ENCODE assay signal across 8 cellular contexts in the genomic region with DNA sequence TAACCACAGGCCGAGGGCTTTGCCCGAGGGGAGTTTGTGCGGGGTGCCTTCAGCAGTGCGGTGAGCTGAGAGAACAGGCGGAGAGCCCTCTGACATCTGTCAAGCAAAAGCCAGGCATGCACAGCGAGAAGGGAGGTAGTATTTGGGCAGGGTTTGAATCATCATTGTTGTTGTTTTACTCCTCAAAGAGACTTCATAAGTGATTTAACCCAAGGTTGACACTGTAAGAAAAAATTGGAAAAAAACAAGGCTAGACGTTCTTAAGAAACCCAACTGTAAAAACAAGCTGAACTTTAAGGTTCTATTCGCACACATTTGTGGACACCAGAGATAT. TPM values are rescaled to one million over a fixed set of nuclear protein-coding genes. Genes with fewer than 3 reads are reported as not detected.
A peak's percentile ranks its signal among the peaks of the same experiment; 100 is the strongest.
DNase-seq lines count a peak whose midpoint lies in the region; ATAC-seq, FAIRE-seq and TF ChIP-seq lines count a peak whose summit lies in the region.

No MANE protein-coding gene starts in this region.

- H3K27me3 ChIP-seq in endothelial cell of umbilical vein (ENCODE audit: control insufficient read depth in 2 of 2, insufficient read depth in 2 of 2, low read length in 2 of 2) (peaks cover 5 to 18% of the 10 kb centered on the region in 2 experiments), prostate gland (replicated peaks; ENCODE audit: insufficient read depth) (no peaks in the 10 kb centered on the region)

- H3K9ac ChIP-seq in ES-I3 (ENCODE audit: low read depth, low read length) (peak overlapping the region; percentile 79; the same call in 1 of the 2 replicates), endothelial cell of umbilical vein (replicated peaks; ENCODE audit: extremely low read depth, insufficient read depth, low read length) (no peak overlapping the region)

- no peak overlapping the region for H3K27ac ChIP-seq in endothelial cell of umbilical vein (ENCODE audit: insufficient read depth, low read depth, low read length)
- no peak overlapping the region for H3K27ac ChIP-seq in prostate gland

- ATAC-seq in GM18873 (IDR thresholded peaks at IDR 0.05; ENCODE audit: low FRiP score, unreplicated experiment), result no peak
- ATAC-seq in activated naive CD4-positive, alpha-beta T cell treated with anti-CD3 and anti-CD28 coated beads, Interleukin-2, amount 50 U/mL, for 72 hours, result no peak

- H3K4me1 ChIP-seq in ES-I3 (ENCODE audit: insufficient read depth, low read length) (no peaks in the 10 kb centered on the region), endothelial cell of umbilical vein (ENCODE audit: control insufficient read depth, extremely low read depth, insufficient read depth, low read length) (peaks cover 11% of the 10 kb centered on the region), prostate gland (replicated peaks) (no peaks in the 10 kb centered on the region)

- no peaks in the 10 kb centered on the region for H3K36me3 ChIP-seq in ES-I3 (ENCODE audit: insufficient read depth, low read length)
- no peaks in the 10 kb centered on the region for H3K36me3 ChIP-seq in endothelial cell of umbilical vein (ENCODE audit: control insufficient read depth in 2 of 2, extremely low read depth in 1 of 2, insufficient read depth in 2 of 2, low read length in 2 of 2)
- H3K36me3 ChIP-seq in prostate gland, result no peaks in the 10 kb centered on the region

- peak overlapping the region; percentile 86 for H3K4me2 ChIP-seq in endothelial cell of umbilical vein (ENCODE audit: insufficient read depth, low read length)

- DNase-seq in NCI-H69 (lab: John Stamatoyannopoulos, UW) (peak; percentile 60), endothelial cell of umbilical vein (ENCODE audit: low read depth, low spot score) (no peak), prostate gland (ENCODE audit: low spot score) (no peak), GM10266 (ENCODE audit: extremely low spot score) (no peak)
- DNase-seq in activated CD4-positive, CD25-positive, alpha-beta regulatory T cell (lab: John Stamatoyannopoulos, UW), result no peak
- DNase-seq in activated naive CD4-positive, alpha-beta T cell treated with anti-CD3 and anti-CD28 coated beads, Interleukin-2, amount 50 U/mL, for 72 hours (ENCODE audit: low spot score in 2 of 2), result no peak

- H3K27ac Mint-ChIP-seq in activated naive CD4-positive, alpha-beta T cell treated with anti-CD3 and anti-CD28 coated beads, Interleukin-2, amount 50 U/mL, for 72 hours, result no peak overlapping the region

- dilution Hi-C loops in endothelial cell of umbilical vein (cut with MboI; ENCODE audit: extremely low pct_ligation_motif_present, low sequenced_read_pairs), result no loop called here

- TF ChIP-seq POLR2A in endothelial cell of umbilical vein (IDR thresholded peaks at IDR 0.05; ENCODE audit: low read depth, low read length) (no peak), prostate gland (IDR thresholded peaks at IDR 0.05) (no peak)

- H3K79me2 ChIP-seq in endothelial cell of umbilical vein (ENCODE audit: control insufficient read depth, insufficient read depth, low read length), result no peaks in the 10 kb centered on the region

- BruUV-seq in endothelial cell of umbilical vein (replicated peaks; lab: Mats Ljungman, UMichigan), result no TSS peak

- no peaks in the 10 kb centered on the region for H4K20me1 ChIP-seq in endothelial cell of umbilical vein (replicated peaks; ENCODE audit: control insufficient read depth, extremely low read depth, insufficient read depth, low read length)

- H3K4me3 ChIP-seq in endothelial cell of umbilical vein (replicated peaks in 1 of 3; ENCODE audit: insufficient read depth in 1 of 3, low read depth in 1 of 3, low read length in 3 of 3) (peak overlapping the region in 1 of 3 experiments; percentile 66), prostate gland (peak overlapping the region; percentile 56 to 58)

- no peaks in the 10 kb centered on the region for H3K9me1 ChIP-seq in endothelial cell of umbilical vein (replicated peaks; ENCODE audit: control insufficient read depth, extremely low read depth, insufficient read depth, low read length)

- no peaks in the 10 kb centered on the region for H3K9me3 ChIP-seq in ES-I3 (ENCODE audit: control insufficient read depth, insufficient read depth, low read length)
- H3K9me3 ChIP-seq in endothelial cell of umbilical vein (replicated peaks; ENCODE audit: control insufficient read depth, insufficient read depth, low read length), result no peaks in the 10 kb centered on the region
- H3K9me3 ChIP-seq in prostate gland, result no peaks in the 10 kb centered on the region

- intact Hi-C loops in endothelial cell of umbilical vein (cut with micrococcal nuclease), result loop anchor here (10.0 kb wide), 1 partner anchor 279 kb away; no protein-coding TSS in a partner anchor
- intact Hi-C loops in prostate gland (cut with DNase I), result loop anchor here (10.0 kb wide), 1 partner anchor 169 kb away; no protein-coding TSS in a partner anchor

- FAIRE-seq in endothelial cell of umbilical vein (lab: Jason Lieb, UNC), result no peak

- H2AFZ ChIP-seq in endothelial cell of umbilical vein (ENCODE audit: low read depth, low read length), result peak overlapping the region; percentile 93

- H3K9me3 Mint-ChIP-seq in activated naive CD4-positive, alpha-beta T cell treated with anti-CD3 and anti-CD28 coated beads, Interleukin-2, amount 50 U/mL, for 72 hours, result no peaks in the 10 kb centered on the region

- WGBS in prostate gland, result 37% methylated on average over 8 of the region's 8 CpGs

- TF ChIP-seq CTCF in endothelial cell of umbilical vein (IDR thresholded peaks at IDR 0.05; ENCODE audit: extremely low read depth in 1 of 2, insufficient read depth in 1 of 2, low read depth in 1 of 2, low read length in 2 of 2) (no peak), prostate gland (IDR thresholded peaks at IDR 0.05) (no peak), GM10266 (IDR thresholded peaks at IDR 0.05; ENCODE audit: control insufficient read depth, insufficient read depth, low read depth, missing control alignments) (no peak)

- CTCF ChIA-PET in endothelial cell of umbilical vein (lab: Charles Lee), result interaction anchor here (1.2 to 1.9 kb wide), 2 partner anchors 29 to 429 kb away, joined by 3 to 8 read pairs; no protein-coding TSS in a partner anchor

- POLR2A ChIA-PET in endothelial cell of umbilical vein (lab: Charles Lee), result interaction anchor here (1.2 kb wide), 1 partner anchor 285 kb away, joined by 3 read pairs; a partner anchor contains a TSS

- no peaks in the 10 kb centered on the region for H3K36me3 Mint-ChIP-seq in activated naive CD4-positive, alpha-beta T cell treated with anti-CD3 and anti-CD28 coated beads, Interleukin-2, amount 50 U/mL, for 72 hours

TF ChIP-seq in endothelial cell of umbilical vein, 7 proteins besides CTCF, POLR2A, EP300 and RAD21:
- TF ChIP-seq JUN (IDR thresholded peaks at IDR 0.05; ENCODE audit: borderline replicate concordance, insufficient read depth, insufficient read length, low read depth) (no peak), MYC (IDR thresholded peaks at IDR 0.05; ENCODE audit: low read depth, low read length) (no peak), POLR2AphosphoS5 (IDR thresholded peaks at IDR 0.05; ENCODE audit: insufficient read depth, low read depth, low read length) (no peak), GATA2 (IDR thresholded peaks at IDR 0.05; ENCODE audit: insufficient read depth, insufficient read length, low read depth, low read length) (no peak), EZH2 (IDR thresholded peaks at IDR 0.05; ENCODE audit: borderline replicate concordance, low read depth, low read length, severe bottlenecking) (no peak), FOS (IDR thresholded peaks at IDR 0.05; ENCODE audit: borderline replicate concordance, insufficient read depth, low read length) (no peak)
- TF ChIP-seq, protein P1, sequence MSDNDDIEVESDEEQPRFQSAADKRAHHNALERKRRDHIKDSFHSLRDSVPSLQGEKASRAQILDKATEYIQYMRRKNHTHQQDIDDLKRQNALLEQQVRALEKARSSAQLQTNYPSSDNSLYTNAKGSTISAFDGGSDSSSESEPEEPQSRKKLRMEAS (IDR thresholded peaks at IDR 0.05; ENCODE audit: insufficient read depth, insufficient read length), result no peak

RNA-seq across cellular contexts. Expression of a gene that starts 1.3 kb away (rescaled TPM):
- total RNA-seq in endothelial cell of umbilical vein (0.53 and 1.4 TPM in 2 replicates), prostate gland (1 to 10 TPM; 8.4 to 8.5 TPM)
- 0.19 and 0.33 TPM in 2 replicates for polyA plus RNA-seq in endothelial cell of umbilical vein
- 0.15 and 0.17 TPM in 2 replicates for polyA plus RNA-seq in endothelial cell of umbilical vein (2011; cell fraction: cytosol; rRNA removed)
- 0.67 and 0.84 TPM in 2 replicates for polyA plus RNA-seq in endothelial cell of umbilical vein (2011; cell fraction: nucleus; rRNA removed)
- polyA plus RNA-seq in endothelial cell of umbilical vein (2012), result 0.20 and 0.35 TPM in 2 replicates
- 2.5 and 4.0 TPM in 2 replicates for polyA minus RNA-seq in endothelial cell of umbilical vein
- 1.6 TPM for polyA minus RNA-seq in endothelial cell of umbilical vein (2011; cell fraction: cytosol; rRNA and poly(A)+ RNA removed)
- 1.6 and 3.3 TPM in 2 replicates for polyA minus RNA-seq in endothelial cell of umbilical vein (2011; cell fraction: nucleus; rRNA and poly(A)+ RNA removed)
- 1 to 10 TPM in 1 of 2 donors, under 1 TPM in 1; 0.27 to 1.3 TPM for total RNA-seq in activated naive CD4-positive, alpha-beta T cell treated with anti-CD3 and anti-CD28 coated beads, Interleukin-2, amount 50 U/mL, for 72 hours

RNA-seq across cellular contexts. Expression of a gene that starts 59.0 kb away (rescaled TPM):
- total RNA-seq in endothelial cell of umbilical vein (35.8 and 39.7 TPM in 2 replicates), prostate gland (10 to 100 TPM; 11.0 to 24.9 TPM)
- polyA plus RNA-seq in endothelial cell of umbilical vein, result 2.6 and 3.7 TPM in 2 replicates
- polyA plus RNA-seq in endothelial cell of umbilical vein (2011; cell fraction: cytosol; rRNA removed), result 7.7 TPM in 2 replicates
- 7.9 and 14.4 TPM in 2 replicates for polyA plus RNA-seq in endothelial cell of umbilical vein (2011; cell fraction: nucleus; rRNA removed)
- polyA plus RNA-seq in endothelial cell of umbilical vein (2012), result 13.0 and 35.6 TPM in 2 replicates
- 3.9 and 4.9 TPM in 2 replicates for polyA minus RNA-seq in endothelial cell of umbilical vein
- polyA minus RNA-seq in endothelial cell of umbilical vein (2011; cell fraction: cytosol; rRNA and poly(A)+ RNA removed), result 14.4 TPM
- 6.1 and 12.4 TPM in 2 replicates for polyA minus RNA-seq in endothelial cell of umbilical vein (2011; cell fraction: nucleus; rRNA and poly(A)+ RNA removed)
- 10 to 100 TPM; 67.5 to 71.4 TPM for total RNA-seq in activated naive CD4-positive, alpha-beta T cell treated with anti-CD3 and anti-CD28 coated beads, Interleukin-2, amount 50 U/mL, for 72 hours

RNA-seq across cellular contexts. Expression of a gene that starts 59.2 kb away (rescaled TPM):
- 17.1 and 21.6 TPM in 2 replicates for total RNA-seq in endothelial cell of umbilical vein
- polyA plus RNA-seq in endothelial cell of umbilical vein, result 4.7 and 7.1 TPM in 2 replicates
- polyA plus RNA-seq in endothelial cell of umbilical vein (2011; cell fraction: cytosol; rRNA removed), result 5.2 and 5.5 TPM in 2 replicates
- 17.0 and 25.6 TPM in 2 replicates for polyA plus RNA-seq in endothelial cell of umbilical vein (2011; cell fraction: nucleus; rRNA removed)
- 9.8 and 10.4 TPM in 2 replicates for polyA plus RNA-seq in endothelial cell of umbilical vein (2012)
- 4.7 and 5.0 TPM in 2 replicates for polyA minus RNA-seq in endothelial cell of umbilical vein
- 6.6 TPM for polyA minus RNA-seq in endothelial cell of umbilical vein (2011; cell fraction: cytosol; rRNA and poly(A)+ RNA removed)
- 8.4 and 12.6 TPM in 2 replicates for polyA minus RNA-seq in endothelial cell of umbilical vein (2011; cell fraction: nucleus; rRNA and poly(A)+ RNA removed)
- 10 to 100 TPM; 19.5 to 33.9 TPM for total RNA-seq in prostate gland
- 10 to 100 TPM; 41.5 to 51.1 TPM for total RNA-seq in activated naive CD4-positive, alpha-beta T cell treated with anti-CD3 and anti-CD28 coated beads, Interleukin-2, amount 50 U/mL, for 72 hours
